Comparison of ENCODE assay signal across 17 cellular contexts in the genomic region with DNA sequence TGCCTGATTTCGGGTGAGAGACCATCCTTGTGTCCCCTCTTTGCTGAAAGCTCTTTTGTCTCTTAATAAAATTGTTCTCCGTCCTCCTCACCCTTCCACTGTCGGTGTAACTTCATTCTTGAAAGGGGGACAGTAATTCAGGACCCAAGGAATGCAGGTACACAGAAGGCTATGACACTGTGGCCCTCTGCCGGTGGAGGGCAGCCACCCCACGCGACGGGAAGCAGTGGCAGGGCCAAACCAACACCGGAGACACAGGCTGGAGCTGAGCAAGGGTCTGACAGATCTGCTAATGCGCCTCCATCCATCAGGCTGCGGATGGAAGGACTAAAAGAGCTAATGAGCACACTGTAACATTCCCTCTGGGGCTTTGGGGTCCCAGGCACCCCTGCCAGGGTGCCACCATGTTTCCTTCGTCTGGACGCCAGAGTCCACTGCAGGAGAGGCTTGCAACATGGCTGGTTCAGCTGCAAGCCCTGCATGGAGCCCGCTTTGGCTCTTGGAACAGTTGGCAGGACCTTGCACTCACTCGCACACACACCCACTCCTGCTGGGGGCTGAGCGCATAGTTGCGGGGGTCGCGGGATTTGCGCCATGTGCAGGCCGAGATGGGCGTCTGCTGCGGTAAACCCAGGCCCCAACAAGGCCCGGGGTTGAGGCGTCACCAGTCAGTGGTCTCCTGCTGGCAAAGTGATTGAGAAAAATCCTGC.
DNase-seq lines count a peak whose midpoint lies in the region; FAIRE-seq and TF ChIP-seq lines count a peak whose summit lies in the region.
"Had no signal": no experiment of that assay in that cellular context is flagged by ENCODE, and none has a peak within 500 bp of the region (broad histone marks: within the 10 kb centered on the region; RNA-seq: fewer than 3 reads in every experiment).

No MANE protein-coding gene starts in this region.

- intact Hi-C loops in kidney (cut with DNase I) = no loop called here

- TF ChIP-seq CTCF in kidney (IDR thresholded peaks at IDR 0.05; ENCODE audit: borderline replicate concordance, extremely low read depth, insufficient read depth) = no peak

- H3K4me3 ChIP-seq in kidney (ENCODE audit: low read length in 2 of 2) = no peak overlapping the region
- H3K4me3 ChIP-seq: cardiac muscle cell, SJSA1 had no signal

- H3K27ac ChIP-seq in kidney (ENCODE audit: low read depth in 2 of 2, low read length in 2 of 2) = no peak overlapping the region
- H3K27ac ChIP-seq: cardiac muscle cell, SJSA1 had no signal

- DNase-seq in D341Med (ENCODE audit: low spot score) (peak; percentile 42), H4 (ENCODE audit: low spot score) (peak; percentile 22), RPMI8226 (peak; percentile 46), kidney (peak; percentile 63), anterior cingulate cortex (lab: John Stamatoyannopoulos, UW) (no peak), mesenteric fat pad (ENCODE audit: low spot score) (no peak), kidney tubule cell (ENCODE audit: low spot score) (no peak), SKM-1 (lab: John Stamatoyannopoulos, UW; ENCODE audit: unreplicated experiment) (no peak)
- DNase-seq: activated naive CD8-positive, alpha-beta T cell treated with anti-CD3 and anti-CD28 coated beads, Interleukin-2, amount 50 U/mL, for 24 hours; activated T-cell treated with anti-CD3 and anti-CD28 coated beads, Interleukin-2, amount 50 U/mL, for 72 hours; DMS 273 treated with DMSO at 0.1 percent for 48 hours; effector CD8-positive, alpha-beta T cell; NCI-H1092; T1000 had no signal

- H3K36me3 ChIP-seq in kidney (ENCODE audit: control insufficient read depth in 1 of 2, insufficient read depth in 2 of 2, low read length in 2 of 2) = no peaks in the 10 kb centered on the region
- H3K36me3 ChIP-seq: cardiac muscle cell, SJSA1 had no signal

- FAIRE-seq in kidney (lab: Jason Lieb, UNC) = no peak
- FAIRE-seq: H54 had no signal

- H3K9ac ChIP-seq in kidney (ENCODE audit: low read length in 2 of 2) = no peak overlapping the region

- H3K9me3 ChIP-seq in kidney (ENCODE audit: control insufficient read depth in 1 of 2, low read length in 2 of 2) = no peaks in the 10 kb centered on the region

- no peaks in the 10 kb centered on the region for H3K4me1 ChIP-seq in kidney (ENCODE audit: control insufficient read depth in 1 of 2, insufficient read depth in 1 of 2, low read depth in 1 of 2, low read length in 2 of 2)
- H3K4me1 ChIP-seq: SJSA1 had no signal

Comparison
In these comparisons a context has a peak if more than half of its experiments do, and no peak if none do; other contexts are left out.
1. DNase-seq: peak in D341Med (single experiment), H4 (single experiment), RPMI8226 (single experiment) and kidney (single experiment); none in anterior cingulate cortex (0 of 58), mesenteric fat pad (single experiment), kidney tubule cell (single experiment) and SKM-1 (single experiment).